In genomic region chrX:24135768-24136167, GRCh38 we compare ENCODE assay signal across 1 cellular context.
A peak's percentile ranks its signal among the peaks of the same experiment; 100 is the strongest.
TF ChIP-seq lines count a peak whose summit lies in the region.

No MANE protein-coding gene starts in this region.

TF ChIP-seq in HEK293, 187 proteins besides CTCF, POLR2A, EP300 and RAD21:
- TF ChIP-seq ZIC2 (tag by site-specific recombination; IDR thresholded peaks at IDR 0.05) (peak; percentile 84), ZNF423 (tag by site-specific recombination; IDR thresholded peaks at IDR 0.05) (peak; percentile 23; the same call in 1 of the 2 replicates)
